In the genomic region with DNA sequence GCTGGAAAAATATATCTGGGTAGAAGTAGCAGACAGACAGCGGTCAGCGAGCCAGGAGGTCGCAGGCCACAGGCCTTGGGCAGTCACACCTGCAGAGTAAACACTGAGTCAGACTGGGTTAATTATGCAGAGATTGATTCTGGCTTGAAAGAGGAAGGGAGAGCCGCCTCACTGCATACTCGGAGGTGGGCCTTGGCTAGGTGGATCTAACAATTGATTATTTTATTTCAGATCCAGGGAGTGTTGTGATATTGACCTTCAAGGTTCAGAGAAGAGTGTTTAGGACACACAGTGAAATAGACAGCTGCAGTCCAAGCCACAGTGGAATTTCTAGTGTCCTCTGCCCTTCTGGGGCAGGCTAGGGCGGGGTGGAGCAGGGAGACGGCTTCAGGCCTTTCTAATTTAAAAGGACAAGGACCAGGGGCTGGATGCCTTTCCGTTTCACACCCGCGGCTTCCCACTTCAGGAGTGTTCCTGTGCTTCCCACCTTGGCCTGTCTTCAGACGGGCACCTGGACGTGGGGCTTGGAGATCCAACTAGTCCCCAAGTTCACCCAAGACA, we compare ENCODE assay signal across 1 cellular context.
TF ChIP-seq lines count a peak whose summit lies in the region.

No MANE protein-coding gene starts in this region.

TF ChIP-seq in HepG2, 621 proteins besides CTCF, POLR2A, EP300 and RAD21 (continued from another document and continues in another):
- TF ChIP-seq, protein P1, sequence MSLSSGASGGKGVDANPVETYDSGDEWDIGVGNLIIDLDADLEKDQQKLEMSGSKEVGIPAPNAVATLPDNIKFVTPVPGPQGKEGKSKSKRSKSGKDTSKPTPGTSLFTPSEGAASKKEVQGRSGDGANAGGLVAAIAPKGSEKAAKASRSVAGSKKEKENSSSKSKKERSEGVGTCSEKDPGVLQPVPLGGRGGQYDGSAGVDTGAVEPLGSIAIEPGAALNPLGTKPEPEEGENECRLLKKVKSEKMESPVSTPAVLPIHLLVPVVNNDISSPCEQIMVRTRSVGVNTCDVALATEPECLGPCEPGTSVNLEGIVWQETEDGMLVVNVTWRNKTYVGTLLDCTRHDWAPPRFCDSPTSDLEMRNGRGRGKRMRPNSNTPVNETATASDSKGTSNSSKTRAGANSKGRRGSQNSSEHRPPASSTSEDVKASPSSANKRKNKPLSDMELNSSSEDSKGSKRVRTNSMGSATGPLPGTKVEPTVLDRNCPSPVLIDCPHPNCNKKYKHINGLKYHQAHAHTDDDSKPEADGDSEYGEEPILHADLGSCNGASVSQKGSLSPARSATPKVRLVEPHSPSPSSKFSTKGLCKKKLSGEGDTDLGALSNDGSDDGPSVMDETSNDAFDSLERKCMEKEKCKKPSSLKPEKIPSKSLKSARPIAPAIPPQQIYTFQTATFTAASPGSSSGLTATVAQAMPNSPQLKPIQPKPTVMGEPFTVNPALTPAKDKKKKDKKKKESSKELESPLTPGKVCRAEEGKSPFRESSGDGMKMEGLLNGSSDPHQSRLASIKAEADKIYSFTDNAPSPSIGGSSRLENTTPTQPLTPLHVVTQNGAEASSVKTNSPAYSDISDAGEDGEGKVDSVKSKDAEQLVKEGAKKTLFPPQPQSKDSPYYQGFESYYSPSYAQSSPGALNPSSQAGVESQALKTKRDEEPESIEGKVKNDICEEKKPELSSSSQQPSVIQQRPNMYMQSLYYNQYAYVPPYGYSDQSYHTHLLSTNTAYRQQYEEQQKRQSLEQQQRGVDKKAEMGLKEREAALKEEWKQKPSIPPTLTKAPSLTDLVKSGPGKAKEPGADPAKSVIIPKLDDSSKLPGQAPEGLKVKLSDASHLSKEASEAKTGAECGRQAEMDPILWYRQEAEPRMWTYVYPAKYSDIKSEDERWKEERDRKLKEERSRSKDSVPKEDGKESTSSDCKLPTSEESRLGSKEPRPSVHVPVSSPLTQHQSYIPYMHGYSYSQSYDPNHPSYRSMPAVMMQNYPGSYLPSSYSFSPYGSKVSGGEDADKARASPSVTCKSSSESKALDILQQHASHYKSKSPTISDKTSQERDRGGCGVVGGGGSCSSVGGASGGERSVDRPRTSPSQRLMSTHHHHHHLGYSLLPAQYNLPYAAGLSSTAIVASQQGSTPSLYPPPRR (CRISPR knock-in tag; IDR thresholded peaks at IDR 0.05; ENCODE audit: borderline replicate concordance): peak; percentile 87; the same call in 1 of the 2 replicates
- TF ChIP-seq, protein P2, sequence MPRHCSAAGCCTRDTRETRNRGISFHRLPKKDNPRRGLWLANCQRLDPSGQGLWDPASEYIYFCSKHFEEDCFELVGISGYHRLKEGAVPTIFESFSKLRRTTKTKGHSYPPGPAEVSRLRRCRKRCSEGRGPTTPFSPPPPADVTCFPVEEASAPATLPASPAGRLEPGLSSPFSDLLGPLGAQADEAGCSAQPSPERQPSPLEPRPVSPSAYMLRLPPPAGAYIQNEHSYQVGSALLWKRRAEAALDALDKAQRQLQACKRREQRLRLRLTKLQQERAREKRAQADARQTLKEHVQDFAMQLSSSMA (CRISPR knock-in tag; IDR thresholded peaks at IDR 0.05): no peak
- TF ChIP-seq GABPA (IDR thresholded peaks at IDR 0.05; ENCODE audit: low read depth, low read length) (no peak), GABPA (CRISPR knock-in tag; IDR thresholded peaks at IDR 0.05; ENCODE audit: low read depth) (peak; percentile 16; the same call in 1 of the 2 replicates), TBL1XR1 (IDR thresholded peaks at IDR 0.05; ENCODE audit: borderline replicate concordance, low read length, partially characterized antibody) (peak; percentile 40), SNAPC2 (CRISPR knock-in tag; IDR thresholded peaks at IDR 0.05) (0 out of 2 replicates have a peak, but pooled peaks have one; percentile 17), JUNB (CRISPR knock-in tag; IDR thresholded peaks at IDR 0.05; ENCODE audit: borderline replicate concordance) (peak; percentile 80; the same call in 1 of the 2 replicates), ZNF670 (CRISPR knock-in tag; IDR thresholded peaks at IDR 0.05; ENCODE audit: borderline replicate concordance) (0 out of 2 replicates have a peak, but pooled peaks have one; percentile 34), SKIL (CRISPR knock-in tag; IDR thresholded peaks at IDR 0.05; ENCODE audit: borderline replicate concordance) (peak; percentile 94), HNF1B (CRISPR knock-in tag; IDR thresholded peaks at IDR 0.05) (peak; percentile 73; the same call in 1 of the 2 replicates), ATF1 (CRISPR knock-in tag; IDR thresholded peaks at IDR 0.05) (no peak), FOXP4 (CRISPR knock-in tag; IDR thresholded peaks at IDR 0.05) (peak; percentile 91), TBX3 (IDR thresholded peaks at IDR 0.05; ENCODE audit: borderline replicate concordance) (peak; percentile 35; the same call in 1 of the 2 replicates), ZFX (CRISPR knock-in tag; IDR thresholded peaks at IDR 0.05; ENCODE audit: low read depth) (peak; percentile 63), ZEB1 (IDR thresholded peaks at IDR 0.05; ENCODE audit: insufficient replicate concordance, low read depth) (peak; percentile 91), MED1 (CRISPR knock-in tag; IDR thresholded peaks at IDR 0.05) (peak; percentile 69), RELA (CRISPR knock-in tag; IDR thresholded peaks at IDR 0.05) (no peak), CHCHD3 (CRISPR knock-in tag; IDR thresholded peaks at IDR 0.05) (no peak), ZNF292 (CRISPR knock-in tag; IDR thresholded peaks at IDR 0.05; ENCODE audit: borderline replicate concordance, low read depth) (peak; percentile 74; the same call in 1 of the 2 replicates), TBX2 (CRISPR knock-in tag; IDR thresholded peaks at IDR 0.05; ENCODE audit: borderline replicate concordance) (peak; percentile 96), BCL6 (CRISPR knock-in tag; IDR thresholded peaks at IDR 0.05) (peak; percentile 98), ZNF605 (CRISPR knock-in tag; IDR thresholded peaks at IDR 0.05) (0 out of 2 replicates have a peak, but pooled peaks have one; percentile 38), SRSF4 (IDR thresholded peaks at IDR 0.05; ENCODE audit: low read depth, low read length, poor library complexity, severe bottlenecking) (no peak), KAT8 (CRISPR knock-in tag; IDR thresholded peaks at IDR 0.05) (peak; percentile 54; the same call in 1 of the 2 replicates), MLX (CRISPR knock-in tag; IDR thresholded peaks at IDR 0.05) (peak; percentile 40; the same call in 1 of the 2 replicates), FOXC1 (CRISPR knock-in tag; IDR thresholded peaks at IDR 0.05; ENCODE audit: borderline replicate concordance) (no peak), ZNF251 (CRISPR knock-in tag; IDR thresholded peaks at IDR 0.05) (no peak), NAIF1 (CRISPR knock-in tag; IDR thresholded peaks at IDR 0.05; ENCODE audit: borderline replicate concordance) (no peak), ZNF747 (CRISPR knock-in tag; IDR thresholded peaks at IDR 0.05; ENCODE audit: borderline replicate concordance) (no peak), ZBTB7B (CRISPR knock-in tag; IDR thresholded peaks at IDR 0.05) (peak; percentile 35; the same call in 1 of the 2 replicates), ZMYM3 (CRISPR knock-in tag; IDR thresholded peaks at IDR 0.05) (peak; percentile 34; the same call in 1 of the 2 replicates), ATF3 (CRISPR knock-in tag; IDR thresholded peaks at IDR 0.05) (peak; percentile 76; the same call in 1 of the 2 replicates)
- TF ChIP-seq, protein P3, sequence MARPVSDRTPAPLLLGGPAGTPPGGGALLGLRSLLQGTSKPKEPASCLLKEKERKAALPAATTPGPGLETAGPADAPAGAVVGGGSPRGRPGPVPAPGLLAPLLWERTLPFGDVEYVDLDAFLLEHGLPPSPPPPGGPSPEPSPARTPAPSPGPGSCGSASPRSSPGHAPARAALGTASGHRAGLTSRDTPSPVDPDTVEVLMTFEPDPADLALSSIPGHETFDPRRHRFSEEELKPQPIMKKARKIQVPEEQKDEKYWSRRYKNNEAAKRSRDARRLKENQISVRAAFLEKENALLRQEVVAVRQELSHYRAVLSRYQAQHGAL (CRISPR knock-in tag; IDR thresholded peaks at IDR 0.05; ENCODE audit: not compliant biosample characterization): no peak
- TF ChIP-seq, protein P4, sequence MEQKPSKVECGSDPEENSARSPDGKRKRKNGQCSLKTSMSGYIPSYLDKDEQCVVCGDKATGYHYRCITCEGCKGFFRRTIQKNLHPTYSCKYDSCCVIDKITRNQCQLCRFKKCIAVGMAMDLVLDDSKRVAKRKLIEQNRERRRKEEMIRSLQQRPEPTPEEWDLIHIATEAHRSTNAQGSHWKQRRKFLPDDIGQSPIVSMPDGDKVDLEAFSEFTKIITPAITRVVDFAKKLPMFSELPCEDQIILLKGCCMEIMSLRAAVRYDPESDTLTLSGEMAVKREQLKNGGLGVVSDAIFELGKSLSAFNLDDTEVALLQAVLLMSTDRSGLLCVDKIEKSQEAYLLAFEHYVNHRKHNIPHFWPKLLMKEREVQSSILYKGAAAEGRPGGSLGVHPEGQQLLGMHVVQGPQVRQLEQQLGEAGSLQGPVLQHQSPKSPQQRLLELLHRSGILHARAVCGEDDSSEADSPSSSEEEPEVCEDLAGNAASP (CRISPR knock-in tag; IDR thresholded peaks at IDR 0.05; ENCODE audit: borderline replicate concordance): 0 out of 2 replicates have a peak, but pooled peaks have one; percentile 42
- TF ChIP-seq, protein P5, sequence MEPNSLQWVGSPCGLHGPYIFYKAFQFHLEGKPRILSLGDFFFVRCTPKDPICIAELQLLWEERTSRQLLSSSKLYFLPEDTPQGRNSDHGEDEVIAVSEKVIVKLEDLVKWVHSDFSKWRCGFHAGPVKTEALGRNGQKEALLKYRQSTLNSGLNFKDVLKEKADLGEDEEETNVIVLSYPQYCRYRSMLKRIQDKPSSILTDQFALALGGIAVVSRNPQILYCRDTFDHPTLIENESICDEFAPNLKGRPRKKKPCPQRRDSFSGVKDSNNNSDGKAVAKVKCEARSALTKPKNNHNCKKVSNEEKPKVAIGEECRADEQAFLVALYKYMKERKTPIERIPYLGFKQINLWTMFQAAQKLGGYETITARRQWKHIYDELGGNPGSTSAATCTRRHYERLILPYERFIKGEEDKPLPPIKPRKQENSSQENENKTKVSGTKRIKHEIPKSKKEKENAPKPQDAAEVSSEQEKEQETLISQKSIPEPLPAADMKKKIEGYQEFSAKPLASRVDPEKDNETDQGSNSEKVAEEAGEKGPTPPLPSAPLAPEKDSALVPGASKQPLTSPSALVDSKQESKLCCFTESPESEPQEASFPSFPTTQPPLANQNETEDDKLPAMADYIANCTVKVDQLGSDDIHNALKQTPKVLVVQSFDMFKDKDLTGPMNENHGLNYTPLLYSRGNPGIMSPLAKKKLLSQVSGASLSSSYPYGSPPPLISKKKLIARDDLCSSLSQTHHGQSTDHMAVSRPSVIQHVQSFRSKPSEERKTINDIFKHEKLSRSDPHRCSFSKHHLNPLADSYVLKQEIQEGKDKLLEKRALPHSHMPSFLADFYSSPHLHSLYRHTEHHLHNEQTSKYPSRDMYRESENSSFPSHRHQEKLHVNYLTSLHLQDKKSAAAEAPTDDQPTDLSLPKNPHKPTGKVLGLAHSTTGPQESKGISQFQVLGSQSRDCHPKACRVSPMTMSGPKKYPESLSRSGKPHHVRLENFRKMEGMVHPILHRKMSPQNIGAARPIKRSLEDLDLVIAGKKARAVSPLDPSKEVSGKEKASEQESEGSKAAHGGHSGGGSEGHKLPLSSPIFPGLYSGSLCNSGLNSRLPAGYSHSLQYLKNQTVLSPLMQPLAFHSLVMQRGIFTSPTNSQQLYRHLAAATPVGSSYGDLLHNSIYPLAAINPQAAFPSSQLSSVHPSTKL (CRISPR knock-in tag; IDR thresholded peaks at IDR 0.05): peak; percentile 90
